Comparison of ENCODE assay signal across 12 cellular contexts in the genomic region with DNA sequence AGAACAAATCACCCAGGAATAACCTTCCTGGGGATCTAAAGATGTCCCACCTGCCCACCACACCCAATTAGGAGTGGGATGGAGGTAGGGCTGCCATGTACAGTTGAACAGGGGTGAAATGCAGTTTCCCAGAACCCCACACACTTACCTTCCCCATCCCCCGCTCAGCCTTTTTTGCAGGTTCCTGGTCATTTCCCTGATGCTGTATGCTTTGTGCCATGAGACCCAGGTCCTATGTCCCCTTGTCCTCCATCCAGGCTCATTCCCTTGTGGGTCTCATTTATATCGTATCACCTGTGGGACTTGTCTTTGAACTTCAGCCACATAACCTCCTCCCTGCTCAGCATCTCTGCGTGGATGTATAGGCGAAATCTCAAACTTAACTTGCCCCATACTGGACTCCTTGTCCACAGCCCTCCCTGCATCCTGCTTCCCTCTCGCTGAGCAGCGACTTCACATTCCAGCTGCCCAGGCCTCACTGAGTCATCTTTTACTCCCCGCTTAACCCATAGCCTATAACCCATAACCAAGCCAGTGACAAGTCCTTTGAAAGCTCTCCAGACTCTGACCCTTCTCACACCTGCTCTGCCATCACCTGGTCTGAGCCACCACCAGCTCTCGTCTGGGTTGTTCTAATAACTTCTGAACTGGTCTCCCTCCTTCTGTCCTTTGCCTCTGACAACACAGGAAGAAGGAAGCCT. TPM values are rescaled to one million over a fixed set of nuclear protein-coding genes. Genes with fewer than 3 reads are reported as not detected.
DNase-seq lines count a peak whose midpoint lies in the region; ATAC-seq and TF ChIP-seq lines count a peak whose summit lies in the region.
"Had no signal": no experiment of that assay in that cellular context is flagged by ENCODE, and none has a peak within 500 bp of the region (broad histone marks: within the 10 kb centered on the region; RNA-seq: fewer than 3 reads in every experiment).

No MANE protein-coding gene starts in this region.

- ATAC-seq in activated naive CD4-positive, alpha-beta T cell treated with anti-CD3 and anti-CD28 coated beads, Interleukin-2, amount 50 U/mL, for 72 hours, result no peak
- ATAC-seq in HG03025 (IDR thresholded peaks at IDR 0.05; ENCODE audit: low FRiP score, unreplicated experiment), result no peak
- ATAC-seq: activated naive CD8-positive, alpha-beta T cell treated with anti-CD3 and anti-CD28 coated beads, Interleukin-2, amount 50 U/mL, for 24 hours had no signal

- H3K27ac Mint-ChIP-seq in progenitor cell of endocrine pancreas, result peak overlapping the region; percentile 26
- H3K27ac Mint-ChIP-seq in activated CD4-positive, alpha-beta memory T cell treated with anti-CD3 and anti-CD28 coated beads, Interleukin-2, amount 10 ng/mL, durations not matched to agents 7 days and 5 days, result no peak overlapping the region
- no peak overlapping the region for H3K27ac Mint-ChIP-seq in activated naive CD4-positive, alpha-beta T cell treated with anti-CD3 and anti-CD28 coated beads, Interleukin-2, amount 50 U/mL, for 72 hours
- H3K27ac Mint-ChIP-seq in nephron progenitor cell, result no peak overlapping the region
- H3K27ac Mint-ChIP-seq: activated naive CD8-positive, alpha-beta T cell treated with anti-CD3 and anti-CD28 coated beads, Interleukin-2, amount 50 U/mL, for 24 hours had no signal

- H3K9me3 Mint-ChIP-seq in progenitor cell of endocrine pancreas (ENCODE audit: low read depth), result no peaks in the 10 kb centered on the region
- no peaks in the 10 kb centered on the region for H3K9me3 Mint-ChIP-seq in activated CD4-positive, alpha-beta memory T cell treated with anti-CD3 and anti-CD28 coated beads, Interleukin-2, amount 10 ng/mL, durations not matched to agents 7 days and 5 days
- no peaks in the 10 kb centered on the region for H3K9me3 Mint-ChIP-seq in activated naive CD4-positive, alpha-beta T cell treated with anti-CD3 and anti-CD28 coated beads, Interleukin-2, amount 50 U/mL, for 72 hours
- peaks cover 3% of the 10 kb centered on the region for H3K9me3 Mint-ChIP-seq in nephron progenitor cell
- H3K9me3 Mint-ChIP-seq: activated naive CD8-positive, alpha-beta T cell treated with anti-CD3 and anti-CD28 coated beads, Interleukin-2, amount 50 U/mL, for 24 hours had no signal

- TF ChIP-seq CTCF in epithelial cell of proximal tubule (conservative IDR thresholded peaks at IDR 0.05; ENCODE audit: low read depth, low read length) (no peak), progenitor cell of endocrine pancreas (IDR thresholded peaks at IDR 0.05; ENCODE audit: unreplicated experiment) (no peak), nephron progenitor cell (IDR thresholded peaks at IDR 0.05) (no peak)

- H3K36me3 Mint-ChIP-seq in progenitor cell of endocrine pancreas (ENCODE audit: insufficient read depth) (peaks cover 17% of the 10 kb centered on the region), nephron progenitor cell (ENCODE audit: low read depth) (peaks cover 11% of the 10 kb centered on the region)
- no peaks in the 10 kb centered on the region for H3K36me3 Mint-ChIP-seq in activated CD4-positive, alpha-beta memory T cell treated with anti-CD3 and anti-CD28 coated beads, Interleukin-2, amount 10 ng/mL, durations not matched to agents 7 days and 5 days (ENCODE audit: low read depth)
- H3K36me3 Mint-ChIP-seq in activated naive CD4-positive, alpha-beta T cell treated with anti-CD3 and anti-CD28 coated beads, Interleukin-2, amount 50 U/mL, for 72 hours, result no peaks in the 10 kb centered on the region

- peaks cover 10% of the 10 kb centered on the region for H3K27me3 Mint-ChIP-seq in progenitor cell of endocrine pancreas
- H3K27me3 Mint-ChIP-seq in activated CD4-positive, alpha-beta memory T cell treated with anti-CD3 and anti-CD28 coated beads, Interleukin-2, amount 10 ng/mL, durations not matched to agents 7 days and 5 days, result peaks cover 20% of the 10 kb centered on the region
- H3K27me3 Mint-ChIP-seq in nephron progenitor cell (ENCODE audit: low read depth, poor library complexity), result peaks cover 31% of the 10 kb centered on the region

- CTCF ChIA-PET in activated CD4-positive, alpha-beta memory T cell treated with anti-CD3 and anti-CD28 coated beads, Interleukin-2, amount 10 ng/mL, durations not matched to agents 7 days and 5 days (lab: Charles Lee), result no interaction called here

- H3K4me3 ChIP-seq in epithelial cell of proximal tubule (ENCODE audit: low read depth, low read length), result no peak overlapping the region
- H3K4me3 ChIP-seq: gastroesophageal sphincter had no signal

- POLR2A ChIA-PET in activated CD4-positive, alpha-beta memory T cell treated with anti-CD3 and anti-CD28 coated beads, Interleukin-2, amount 10 ng/mL, durations not matched to agents 7 days and 5 days (lab: Charles Lee), result no interaction called here

- peaks cover 3% of the 10 kb centered on the region for H3K4me1 Mint-ChIP-seq in progenitor cell of endocrine pancreas (ENCODE audit: low read depth)
- peaks cover 7% of the 10 kb centered on the region for H3K4me1 Mint-ChIP-seq in activated CD4-positive, alpha-beta memory T cell treated with anti-CD3 and anti-CD28 coated beads, Interleukin-2, amount 10 ng/mL, durations not matched to agents 7 days and 5 days
- peaks cover 21% of the 10 kb centered on the region for H3K4me1 Mint-ChIP-seq in nephron progenitor cell

- DNase-seq in EH (ENCODE audit: low read depth) (peak; percentile 84), NCI-H226 (peak; percentile 63), epithelial cell of proximal tubule (ENCODE audit: low read depth) (peak; percentile 38), progenitor cell of endocrine pancreas (ENCODE audit: low spot score, unreplicated experiment) (no peak), nephron progenitor cell (no peak)
- no peak for DNase-seq in activated CD4-positive, alpha-beta memory T cell treated with anti-CD3 and anti-CD28 coated beads, Interleukin-2, amount 10 ng/mL, durations not matched to agents 7 days and 5 days
- DNase-seq in activated naive CD4-positive, alpha-beta T cell treated with anti-CD3 and anti-CD28 coated beads, Interleukin-2, amount 50 U/mL, for 72 hours (ENCODE audit: low spot score in 2 of 2), result no peak
- DNase-seq: activated naive CD8-positive, alpha-beta T cell treated with anti-CD3 and anti-CD28 coated beads, Interleukin-2, amount 50 U/mL, for 24 hours; NCI-H1092; RPMI8226 had no signal

- H3K4me3 Mint-ChIP-seq in progenitor cell of endocrine pancreas (ENCODE audit: low read depth), result no peak overlapping the region
- no peak overlapping the region for H3K4me3 Mint-ChIP-seq in activated CD4-positive, alpha-beta memory T cell treated with anti-CD3 and anti-CD28 coated beads, Interleukin-2, amount 10 ng/mL, durations not matched to agents 7 days and 5 days
- no peak overlapping the region for H3K4me3 Mint-ChIP-seq in nephron progenitor cell
- H3K4me3 Mint-ChIP-seq: activated naive CD8-positive, alpha-beta T cell treated with anti-CD3 and anti-CD28 coated beads, Interleukin-2, amount 50 U/mL, for 24 hours had no signal

RNA-seq across cellular contexts. Expression of gene LDLRAD2, which starts 4.7 kb away (rescaled TPM):
- 0.17 TPM in 1 of 2 replicates, not detected in the other for total RNA-seq in epithelial cell of proximal tubule
- total RNA-seq in progenitor cell of endocrine pancreas, result 0.55 and 0.77 TPM in 2 replicates
- total RNA-seq in activated CD4-positive, alpha-beta memory T cell treated with anti-CD3 and anti-CD28 coated beads, Interleukin-2, amount 10 ng/mL, durations not matched to agents 7 days and 5 days, result not detected
- under 1 TPM in 1 of 2 donors, not detected in 1; 0.08 TPM for total RNA-seq in activated naive CD4-positive, alpha-beta T cell treated with anti-CD3 and anti-CD28 coated beads, Interleukin-2, amount 50 U/mL, for 72 hours

RNA-seq across cellular contexts. Expression of gene USP48, which starts 33.8 kb away (rescaled TPM):
- total RNA-seq in epithelial cell of proximal tubule, result 19.2 and 24.0 TPM in 2 replicates
- total RNA-seq in progenitor cell of endocrine pancreas, result 77.3 and 84.9 TPM in 2 replicates
- 10 to 100 TPM; 80.1 to 81.8 TPM for total RNA-seq in activated CD4-positive, alpha-beta memory T cell treated with anti-CD3 and anti-CD28 coated beads, Interleukin-2, amount 10 ng/mL, durations not matched to agents 7 days and 5 days
- total RNA-seq in activated naive CD4-positive, alpha-beta T cell treated with anti-CD3 and anti-CD28 coated beads, Interleukin-2, amount 50 U/mL, for 72 hours, result 100 to 1,000 TPM; 118 to 133 TPM

Comparison
In these comparisons a context has a peak if more than half of its experiments do, and no peak if none do; other contexts are left out.
1. DNase-seq: peak in EH (single experiment), NCI-H226 (single experiment) and epithelial cell of proximal tubule (single experiment); none in progenitor cell of endocrine pancreas (single experiment), activated CD4-positive, alpha-beta memory T cell treated with anti-CD3 and anti-CD28 coated beads, Interleukin-2, amount 10 ng/mL, durations not matched to agents 7 days and 5 days (single experiment), activated naive CD4-positive, alpha-beta T cell treated with anti-CD3 and anti-CD28 coated beads, Interleukin-2, amount 50 U/mL, for 72 hours (0 of 2) and nephron progenitor cell (single experiment).